1 cellular context compared by ENCODE assay signal in the genomic region with DNA sequence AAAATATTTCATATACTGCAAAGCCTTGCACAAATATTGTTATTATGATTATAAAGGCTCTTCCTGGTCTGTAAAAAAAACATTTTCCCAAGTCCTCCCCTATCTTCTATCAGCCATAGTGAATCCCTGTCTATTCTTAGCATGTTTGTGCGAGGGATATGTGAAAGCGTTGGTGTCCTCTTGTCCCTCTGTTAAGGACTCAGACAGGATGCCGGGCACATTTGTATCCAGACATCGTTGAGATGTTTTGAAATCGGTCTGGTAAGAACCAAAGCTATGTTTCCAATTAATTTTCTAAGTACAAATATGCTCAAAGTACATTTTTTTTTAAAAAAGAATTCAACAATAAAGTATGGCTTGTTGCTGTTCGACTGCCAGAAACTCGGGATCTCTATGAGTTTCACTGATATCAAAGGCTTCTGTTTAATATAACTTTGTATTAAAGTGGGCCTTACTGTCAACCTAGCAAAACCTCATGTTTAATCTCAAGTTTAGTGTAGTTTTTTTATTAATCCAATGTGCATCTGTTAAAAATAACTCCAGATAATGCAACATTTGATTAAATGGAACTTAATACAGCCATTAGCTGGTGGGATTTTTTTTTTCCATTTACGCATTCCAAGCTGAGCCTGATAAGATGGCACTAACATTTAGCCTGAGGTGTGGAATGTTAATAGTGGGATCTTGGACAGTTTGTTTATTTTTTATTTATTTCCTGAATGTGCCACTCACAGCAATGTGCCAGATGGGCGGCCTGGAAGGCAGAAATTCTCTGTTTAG.
TF ChIP-seq lines count a peak whose summit lies in the region.

No MANE protein-coding gene starts in this region.

TF ChIP-seq in K562, 482 proteins besides CTCF, POLR2A, EP300 and RAD21 (continued from another document):
- TF ChIP-seq, protein P1, sequence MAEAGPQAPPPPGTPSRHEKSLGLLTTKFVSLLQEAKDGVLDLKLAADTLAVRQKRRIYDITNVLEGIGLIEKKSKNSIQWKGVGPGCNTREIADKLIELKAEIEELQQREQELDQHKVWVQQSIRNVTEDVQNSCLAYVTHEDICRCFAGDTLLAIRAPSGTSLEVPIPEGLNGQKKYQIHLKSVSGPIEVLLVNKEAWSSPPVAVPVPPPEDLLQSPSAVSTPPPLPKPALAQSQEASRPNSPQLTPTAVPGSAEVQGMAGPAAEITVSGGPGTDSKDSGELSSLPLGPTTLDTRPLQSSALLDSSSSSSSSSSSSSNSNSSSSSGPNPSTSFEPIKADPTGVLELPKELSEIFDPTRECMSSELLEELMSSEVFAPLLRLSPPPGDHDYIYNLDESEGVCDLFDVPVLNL (CRISPR knock-in tag; IDR thresholded peaks at IDR 0.05; ENCODE audit: low read depth) = no peak
- TF ChIP-seq, protein P2, sequence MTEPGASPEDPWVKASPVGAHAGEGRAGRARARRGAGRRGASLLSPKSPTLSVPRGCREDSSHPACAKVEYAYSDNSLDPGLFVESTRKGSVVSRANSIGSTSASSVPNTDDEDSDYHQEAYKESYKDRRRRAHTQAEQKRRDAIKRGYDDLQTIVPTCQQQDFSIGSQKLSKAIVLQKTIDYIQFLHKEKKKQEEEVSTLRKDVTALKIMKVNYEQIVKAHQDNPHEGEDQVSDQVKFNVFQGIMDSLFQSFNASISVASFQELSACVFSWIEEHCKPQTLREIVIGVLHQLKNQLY (CRISPR knock-in tag; conservative IDR thresholded peaks at IDR 0.05) = no peak
- TF ChIP-seq, protein P3, sequence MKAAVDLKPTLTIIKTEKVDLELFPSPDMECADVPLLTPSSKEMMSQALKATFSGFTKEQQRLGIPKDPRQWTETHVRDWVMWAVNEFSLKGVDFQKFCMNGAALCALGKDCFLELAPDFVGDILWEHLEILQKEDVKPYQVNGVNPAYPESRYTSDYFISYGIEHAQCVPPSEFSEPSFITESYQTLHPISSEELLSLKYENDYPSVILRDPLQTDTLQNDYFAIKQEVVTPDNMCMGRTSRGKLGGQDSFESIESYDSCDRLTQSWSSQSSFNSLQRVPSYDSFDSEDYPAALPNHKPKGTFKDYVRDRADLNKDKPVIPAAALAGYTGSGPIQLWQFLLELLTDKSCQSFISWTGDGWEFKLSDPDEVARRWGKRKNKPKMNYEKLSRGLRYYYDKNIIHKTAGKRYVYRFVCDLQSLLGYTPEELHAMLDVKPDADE (conservative IDR thresholded peaks at IDR 0.05; ENCODE audit: control insufficient read depth, low read depth, low read length) = no peak
